ENCODE assay signal across 13 cellular contexts in genomic region chr16:2483160-2483559, GRCh38. TPM values are rescaled to one million over a fixed set of nuclear protein-coding genes. Genes with fewer than 3 reads are reported as not detected.
DNase-seq lines count a peak whose midpoint lies in the region; ATAC-seq and TF ChIP-seq lines count a peak whose summit lies in the region.
"Had no signal": no experiment of that assay in that cellular context is flagged by ENCODE, and none has a peak within 500 bp of the region (broad histone marks: within the 10 kb centered on the region; RNA-seq: fewer than 3 reads in every experiment).

No MANE protein-coding gene starts in this region.

- H3K27me3 ChIP-seq in testis: no peaks in the 10 kb centered on the region

- intact Hi-C loops in testis (cut with DNase I; ENCODE audit: low total_unique reads): loop anchor here (10.0 kb wide), 1 partner anchor 148 kb away; no protein-coding TSS in a partner anchor
- intact Hi-C loops in activated CD4-positive, alpha-beta memory T cell treated with anti-CD3 and anti-CD28 coated beads for 36 hours (cut with micrococcal nuclease): no loop called here

- no peaks in the 10 kb centered on the region for H3K9me3 Mint-ChIP-seq in activated CD4-positive, alpha-beta memory T cell treated with anti-CD3 and anti-CD28 coated beads for 36 hours
- H3K9me3 Mint-ChIP-seq: T-helper 2 cell treated with Interferon-gamma antibody and Interleukin-4, amounts not matched to agents 5 μg/mL and 100 μg/mL, for 36 hours had no signal

- no peaks in the 10 kb centered on the region for H3K36me3 ChIP-seq in testis (ENCODE audit: low read depth, missing control alignments)

- H3K9me3 ChIP-seq in testis: no peaks in the 10 kb centered on the region

- no peak overlapping the region for H3K4me3 Mint-ChIP-seq in activated CD4-positive, alpha-beta memory T cell treated with anti-CD3 and anti-CD28 coated beads for 36 hours
- H3K4me3 Mint-ChIP-seq: T-helper 2 cell treated with Interferon-gamma antibody and Interleukin-4, amounts not matched to agents 5 μg/mL and 100 μg/mL, for 36 hours had no signal

- no peak overlapping the region for H3K27ac Mint-ChIP-seq in activated CD4-positive, alpha-beta memory T cell treated with anti-CD3 and anti-CD28 coated beads for 36 hours
- H3K27ac Mint-ChIP-seq: T-helper 2 cell treated with Interferon-gamma antibody and Interleukin-4, amounts not matched to agents 5 μg/mL and 100 μg/mL, for 36 hours had no signal

- DNase-seq in NCI-H2107 treated with DMSO at 0.1 percent for 48 hours (lab: John Stamatoyannopoulos, UW; ENCODE audit: unreplicated experiment) (peak; percentile 71), NCI-H2107 (lab: John Stamatoyannopoulos, UW) (no peak), left lobe of liver (ENCODE audit: low spot score) (peak; percentile 43), testis (no peak), putamen (ENCODE audit: low spot score) (no peak)
- DNase-seq in activated CD4-positive, alpha-beta memory T cell treated with anti-CD3 and anti-CD28 coated beads for 36 hours: no peak
- DNase-seq: NCI-H2081 treated with DMSO at 0.1 percent for 48 hours; stimulated activated CD4-positive, alpha-beta T cell treated with anti-CD3 and anti-CD28 coated beads, Interleukin-1b, Interleukin-23, amount 100 ng/mL, for 48 hours had no signal

- peaks cover 13% of the 10 kb centered on the region for H3K4me1 Mint-ChIP-seq in activated CD4-positive, alpha-beta memory T cell treated with anti-CD3 and anti-CD28 coated beads for 36 hours (ENCODE audit: low read depth)

- TF ChIP-seq POLR2A in testis (IDR thresholded peaks at IDR 0.05): no peak

- TF ChIP-seq CTCF in testis (IDR thresholded peaks at IDR 0.05): no peak

- CTCF ChIA-PET in activated CD4-positive, alpha-beta memory T cell treated with anti-CD3 and anti-CD28 coated beads for 36 hours (lab: Charles Lee): interaction anchor here (0.6 to 1.0 kb wide), 2 partner anchors 18 to 233 kb away, joined by 3 to 4 read pairs; no protein-coding TSS in a partner anchor

- no peak overlapping the region for H3K4me3 ChIP-seq in testis
- H3K4me3 ChIP-seq: lung had no signal

- no peaks in the 10 kb centered on the region for H3K27me3 Mint-ChIP-seq in activated CD4-positive, alpha-beta memory T cell treated with anti-CD3 and anti-CD28 coated beads for 36 hours

- H3K4me1 ChIP-seq in testis: peaks cover 19% of the 10 kb centered on the region

- POLR2A ChIA-PET in activated CD4-positive, alpha-beta memory T cell treated with anti-CD3 and anti-CD28 coated beads for 36 hours (lab: Charles Lee): no interaction called here

- H3K36me3 Mint-ChIP-seq in activated CD4-positive, alpha-beta memory T cell treated with anti-CD3 and anti-CD28 coated beads for 36 hours: no peaks in the 10 kb centered on the region

- ATAC-seq in left lobe of liver (no peak), HG03095 (IDR thresholded peaks at IDR 0.05; ENCODE audit: unreplicated experiment) (no peak)

- peak overlapping the region; percentile 68 for H3K27ac ChIP-seq in angular gyrus (ENCODE audit: low read depth, low read length)
- H3K27ac ChIP-seq in testis: peak overlapping the region; percentile 6 to 31

- WGBS in testis, 2 donors: 52 to 54% methylated on average over 18 of the region's 18 CpGs

RNA-seq across cellular contexts. Expression of gene TBC1D24, which starts 8.2 kb away (rescaled TPM):
- total RNA-seq in left lobe of liver: 32.5 TPM
- total RNA-seq in testis: 10 to 100 TPM; 11.2 to 13.5 TPM
- polyA plus RNA-seq in testis (ENCODE audit: insufficient read depth, low read depth, low replicate concordance): 5.3 TPM
- 10 to 100 TPM; 12.2 to 12.4 TPM for total RNA-seq in activated CD4-positive, alpha-beta memory T cell treated with anti-CD3 and anti-CD28 coated beads for 36 hours

RNA-seq across cellular contexts. Expression of gene NTN3, which starts 12.1 kb away (rescaled TPM):
- total RNA-seq in left lobe of liver (3.6 TPM), testis (1 to 10 TPM; 1.1 to 1.7 TPM)
- not detected for polyA plus RNA-seq in testis (ENCODE audit: insufficient read depth, low read depth, low replicate concordance)
- not detected for total RNA-seq in activated CD4-positive, alpha-beta memory T cell treated with anti-CD3 and anti-CD28 coated beads for 36 hours
- polyA plus RNA-seq: endothelial cell of umbilical vein had no signal

RNA-seq across cellular contexts. Expression of gene TEDC2, which starts 23.3 kb away (rescaled TPM):
- total RNA-seq in left lobe of liver (0.63 TPM), testis (10 to 100 TPM; 18.0 to 19.4 TPM)
- 7.7 TPM for polyA plus RNA-seq in testis (ENCODE audit: insufficient read depth, low read depth, low replicate concordance)
- 10 to 100 TPM; 23.9 to 24.3 TPM for total RNA-seq in activated CD4-positive, alpha-beta memory T cell treated with anti-CD3 and anti-CD28 coated beads for 36 hours

RNA-seq across cellular contexts. Expression of gene ATP6V0C, which starts 30.6 kb away (rescaled TPM):
- total RNA-seq in left lobe of liver: 87.0 TPM
- total RNA-seq in testis: 100 to 1,000 TPM; 180 to 190 TPM
- 182 TPM for polyA plus RNA-seq in testis (ENCODE audit: insufficient read depth, low read depth, low replicate concordance)
- 100 to 1,000 TPM; 111 to 115 TPM for total RNA-seq in activated CD4-positive, alpha-beta memory T cell treated with anti-CD3 and anti-CD28 coated beads for 36 hours

RNA-seq across cellular contexts. Expression of gene AMDHD2, which starts 37.0 kb away (rescaled TPM):
- 22.2 TPM for total RNA-seq in left lobe of liver
- 10 to 100 TPM; 72.8 to 78.8 TPM for total RNA-seq in testis
- 58.6 TPM for polyA plus RNA-seq in testis (ENCODE audit: insufficient read depth, low read depth, low replicate concordance)
- total RNA-seq in activated CD4-positive, alpha-beta memory T cell treated with anti-CD3 and anti-CD28 coated beads for 36 hours: 10 to 100 TPM; 28.3 to 30.5 TPM

Comparison
In these comparisons a context has a peak if more than half of its experiments do, and no peak if none do; other contexts are left out.
1. DNase-seq: peak in NCI-H2107 treated with DMSO at 0.1 percent for 48 hours (single experiment) and left lobe of liver (single experiment); none in NCI-H2107 (single experiment), testis (single experiment), activated CD4-positive, alpha-beta memory T cell treated with anti-CD3 and anti-CD28 coated beads for 36 hours (single experiment) and putamen (single experiment).
2. RNA of gene TEDC2, which starts 23.3 kb away (total RNA-seq): 23.9 to 24.3 TPM in activated CD4-positive, alpha-beta memory T cell treated with anti-CD3 and anti-CD28 coated beads for 36 hours and 18.0 to 19.4 TPM in testis; 0.63 TPM in left lobe of liver (single experiment); every median in the first group is over 10 times any median in the second.